In the genomic region with DNA sequence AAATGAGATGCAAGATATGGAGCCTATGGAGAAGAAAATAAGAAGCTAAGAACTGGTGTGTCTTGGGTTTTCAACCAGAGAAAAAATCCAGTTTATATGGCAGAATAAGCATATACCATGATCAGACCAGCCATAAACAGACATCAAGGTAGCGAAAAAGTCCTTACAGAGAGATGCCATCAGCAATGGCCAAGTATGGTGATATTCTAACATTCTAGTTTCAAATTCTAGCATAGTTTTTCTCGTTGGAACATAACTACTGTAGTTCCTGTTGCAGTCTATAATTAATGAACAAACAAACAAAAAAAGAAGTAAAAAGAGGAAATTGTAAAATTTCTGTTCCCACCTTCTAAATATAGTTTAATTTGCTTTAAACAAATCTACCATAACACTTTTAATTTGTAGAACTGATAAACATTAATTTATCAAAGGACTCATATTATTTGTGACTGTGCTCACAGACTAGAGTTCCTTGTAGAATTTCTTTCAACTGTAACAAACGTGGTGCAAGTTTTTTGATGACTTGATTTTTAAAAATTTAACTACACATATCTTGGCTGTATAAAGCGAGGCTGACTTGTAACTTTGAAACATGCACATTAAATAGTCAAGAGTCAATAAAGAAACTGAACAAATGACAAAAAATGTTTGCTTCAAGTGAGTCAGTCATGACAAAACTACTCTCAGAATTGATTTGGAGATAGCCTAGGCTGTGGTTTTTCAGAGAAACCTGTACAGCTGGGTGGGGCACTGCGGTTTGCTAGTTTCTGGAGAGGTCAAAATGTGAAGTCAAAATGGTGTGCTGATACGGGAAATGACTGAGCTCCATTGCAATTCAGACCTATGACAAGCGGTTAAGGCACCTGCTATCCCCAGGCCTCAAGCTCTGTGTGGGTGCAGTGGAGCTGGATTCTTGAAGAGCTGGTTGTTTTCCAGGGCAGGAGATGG, we compare ENCODE assay signal across 8 cellular contexts. TPM values are rescaled to one million over a fixed set of nuclear protein-coding genes. Genes with fewer than 3 reads are reported as not detected.
DNase-seq lines count a peak whose midpoint lies in the region; ATAC-seq and TF ChIP-seq lines count a peak whose summit lies in the region.

No MANE protein-coding gene starts in this region.

- intact Hi-C loops in cardiac septum (cut with DNase I) = loop anchor here (5.0 to 10.0 kb wide), 2 partner anchors 222 to 394 kb away; no protein-coding TSS in a partner anchor

- peak; percentile 99 for DNase-seq in GM12864 (ENCODE audit: low read depth)
- DNase-seq in NAMALWA (ENCODE audit: low spot score) = peak; percentile 84
- peak; percentile 37 to 78 for DNase-seq in activated CD8-positive, alpha-beta memory T cell treated with anti-CD3 and anti-CD28 coated beads for 4 hours (ENCODE audit: low read depth in 2 of 2)
- DNase-seq in fibroblast of villous mesenchyme (ENCODE audit: low read depth) = peak; percentile 45
- peak; percentile 47 to 82 for DNase-seq in stimulated activated CD8-positive, alpha-beta memory T cell treated with anti-CD3 and anti-CD28 coated beads, Interleukin-15, amount 100 ng/mL, for 4 hours (ENCODE audit: low read depth in 2 of 2)
- DNase-seq in cardiac septum (ENCODE audit: low spot score) = no peak
- DNase-seq in midbrain (lab: John Stamatoyannopoulos, UW) = no peak

- ATAC-seq in HG02588 (IDR thresholded peaks at IDR 0.05; ENCODE audit: unreplicated experiment) = peak; percentile 82

- no peak for TF ChIP-seq CTCF in GM12864 (IDR thresholded peaks at IDR 0.05; ENCODE audit: low read depth, low read length, missing control alignments)
- no peak for TF ChIP-seq CTCF in fibroblast of villous mesenchyme (IDR thresholded peaks at IDR 0.05; ENCODE audit: insufficient read depth, low read depth, low read length)

- H3K4me3 ChIP-seq in GM12864 (ENCODE audit: low read depth, low read length) = peak overlapping the region; percentile 40
- no peak overlapping the region for H3K4me3 ChIP-seq in fibroblast of villous mesenchyme (ENCODE audit: low read depth, low read length)

RNA-seq across cellular contexts. Expression of gene CD180, which starts 10.1 kb away (rescaled TPM):
- not detected in 2 replicates for total RNA-seq in fibroblast of villous mesenchyme
- 0.48 TPM for total RNA-seq in cardiac septum

Comparison
In these comparisons a context has a peak if more than half of its experiments do, and no peak if none do; other contexts are left out.
1. DNase-seq: peak in GM12864 (single experiment), NAMALWA (single experiment), activated CD8-positive, alpha-beta memory T cell treated with anti-CD3 and anti-CD28 coated beads for 4 hours (2 of 2), fibroblast of villous mesenchyme (single experiment) and stimulated activated CD8-positive, alpha-beta memory T cell treated with anti-CD3 and anti-CD28 coated beads, Interleukin-15, amount 100 ng/mL, for 4 hours (2 of 2); none in cardiac septum (single experiment) and midbrain (single experiment).